17 cellular contexts compared by ENCODE assay signal in genomic region chr2:191122638-191123294, GRCh38.
DNase-seq lines count a peak whose midpoint lies in the region; ATAC-seq lines count a peak whose summit lies in the region.
"Had no signal": no experiment of that assay in that cellular context is flagged by ENCODE, and none has a peak within 500 bp of the region (broad histone marks: within the 10 kb centered on the region; RNA-seq: fewer than 3 reads in every experiment).

No MANE protein-coding gene starts in this region.

- no peaks in the 10 kb centered on the region for H3K9me3 Mint-ChIP-seq in effector memory CD8-positive, alpha-beta T cell
- H3K9me3 Mint-ChIP-seq: HFFc6; T-helper 1 cell treated with Interleukin-12 subunit alpha and Interleukin-12 subunit beta and Interleukin-4 antibody, amounts not matched to agents 30 μg/mL and 1 μg/mL, for 36 hours had no signal

- H3K4me1 Mint-ChIP-seq in effector memory CD8-positive, alpha-beta T cell (ENCODE audit: low read depth in 2 of 2), result peaks cover 30 to 60% of the 10 kb centered on the region in 2 donors

- peak; percentile 80 to 86 for ATAC-seq in activated CD4-positive, CD25-positive, alpha-beta regulatory T cell treated with anti-CD3 and anti-CD28 coated beads, Interleukin-2, amount 50 U/mL, for 24 hours
- peak; percentile 82 for ATAC-seq in GM21529 (IDR thresholded peaks at IDR 0.05; ENCODE audit: unreplicated experiment)
- peak; percentile 72 for ATAC-seq in HG03342 (IDR thresholded peaks at IDR 0.05; ENCODE audit: unreplicated experiment)
- no peak for ATAC-seq in effector memory CD8-positive, alpha-beta T cell (replicated peaks)
- ATAC-seq: gastroesophageal sphincter had no signal

- H3K27me3 Mint-ChIP-seq in effector memory CD8-positive, alpha-beta T cell, result no peaks in the 10 kb centered on the region

- H3K4me3 Mint-ChIP-seq in effector memory CD8-positive, alpha-beta T cell, result peak overlapping the region in 1 of 2 donors; percentile 33
- H3K4me3 Mint-ChIP-seq: HFFc6; T-helper 1 cell treated with Interleukin-12 subunit alpha and Interleukin-12 subunit beta and Interleukin-4 antibody, amounts not matched to agents 30 μg/mL and 1 μg/mL, for 36 hours had no signal

- H3K36me3 Mint-ChIP-seq in effector memory CD8-positive, alpha-beta T cell (ENCODE audit: insufficient read depth), result peaks cover 55% of the 10 kb centered on the region

- H3K27ac Mint-ChIP-seq in effector memory CD8-positive, alpha-beta T cell, result peak overlapping the region; percentile 32 to 78
- H3K27ac Mint-ChIP-seq: HFFc6; T-helper 1 cell treated with Interleukin-12 subunit alpha and Interleukin-12 subunit beta and Interleukin-4 antibody, amounts not matched to agents 30 μg/mL and 1 μg/mL, for 36 hours had no signal

- no peak for DNase-seq in activated CD4-positive, CD25-positive, alpha-beta regulatory T cell (lab: John Stamatoyannopoulos, UW)
- no peak for DNase-seq in effector memory CD8-positive, alpha-beta T cell
- DNase-seq in SW480 (ENCODE audit: low spot score) (no peak), NCI-H526 (lab: John Stamatoyannopoulos, UW) (no peak), NCI-H2107 (lab: John Stamatoyannopoulos, UW) (no peak)
- DNase-seq: activated CD4-positive, alpha-beta T cell treated with anti-CD3 and anti-CD28 coated beads for 4 hours; caudate nucleus; HFFc6; mesendoderm; NCI-H1694; NCI-H510A treated with DMSO at 0.1 percent for 48 hours; nucleus accumbens had no signal
